25 cellular contexts compared by ENCODE assay signal in the genomic region with DNA sequence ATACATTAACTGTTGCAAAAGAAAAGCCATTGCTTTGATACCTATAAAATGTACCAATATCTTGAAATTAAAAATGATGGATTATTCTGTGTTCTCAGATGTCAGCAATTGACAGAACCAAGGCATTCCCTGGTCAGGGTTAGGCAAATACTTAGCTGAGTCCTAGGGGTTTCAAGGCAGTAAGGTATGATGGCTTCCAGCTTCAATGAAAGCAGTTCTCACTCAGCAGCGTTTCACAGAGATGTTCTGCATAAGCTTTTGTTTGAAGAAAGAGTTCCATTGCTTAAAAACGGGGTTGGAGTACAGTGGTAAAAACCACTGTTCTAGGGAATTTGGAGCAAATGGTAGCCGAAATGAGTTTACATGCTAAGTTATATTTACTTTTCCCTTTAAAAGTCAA. TPM values are rescaled to one million over a fixed set of nuclear protein-coding genes. Genes with fewer than 3 reads are reported as not detected.
DNase-seq lines count a peak whose midpoint lies in the region; FAIRE-seq and TF ChIP-seq lines count a peak whose summit lies in the region.
"Had no signal": no experiment of that assay in that cellular context is flagged by ENCODE, and none has a peak within 500 bp of the region (broad histone marks: within the 10 kb centered on the region; RNA-seq: fewer than 3 reads in every experiment).

No MANE protein-coding gene starts in this region.

- H3K4me2 ChIP-seq in mammary epithelial cell (ENCODE audit: insufficient read depth, low read depth, low read length) (peak overlapping the region; percentile 4), keratinocyte (ENCODE audit: control insufficient read depth, extremely low read depth, insufficient read depth, low read depth, low read length) (peak overlapping the region; percentile 46)
- H3K4me2 ChIP-seq: A549; BLaER1 treated with 17β-estradiol and CSF1 and Interleukin-3, amounts not matched to agents 10 nM and 100 nM; PC-9 had no signal

- no peak for TF ChIP-seq POLR2A in H54 (IDR thresholded peaks at IDR 0.05; ENCODE audit: low read depth, low read length)

- CTCF ChIA-PET in mammary epithelial cell (lab: Charles Lee; ENCODE audit: low non-redundant PET) (interaction anchor here (0.6 to 0.7 kb wide), 2 partner anchors 17 to 819 kb away, joined by 3 to 4 read pairs; partner anchors contain the start of gene KANSL1L), MCF 10A (lab: Yijun Ruan, JAX) (interaction anchor here (0.5 to 1.4 kb wide), 2 partner anchors 11 to 365 kb away, joined by 4 to 5 read pairs; no protein-coding TSS in a partner anchor)

- peak overlapping the region; percentile 59 for H2AFZ ChIP-seq in mammary epithelial cell (ENCODE audit: low read depth, low read length)
- peak overlapping the region; percentile 91 for H2AFZ ChIP-seq in keratinocyte (ENCODE audit: control insufficient read depth, low read length)
- H2AFZ ChIP-seq: PC-9 had no signal

- H3K4me3 ChIP-seq in mammary epithelial cell (replicated peaks in 1 of 3; ENCODE audit: insufficient read depth in 1 of 3, low read depth in 2 of 3, low read length in 3 of 3) (no peak overlapping the region), keratinocyte (ENCODE audit: control insufficient read depth in 2 of 3, extremely low read depth in 1 of 3, insufficient read depth in 2 of 3, low read depth in 1 of 3, low read length in 3 of 3) (no peak overlapping the region)
- H3K4me3 ChIP-seq: A549; BLaER1 treated with 17β-estradiol and CSF1 and Interleukin-3, amounts not matched to agents 10 nM and 100 nM; HAP-1; PC-9; SJSA1 had no signal

- POLR2A ChIA-PET in MCF 10A (lab: Yijun Ruan, JAX) = interaction anchor here (1.3 to 2.7 kb wide), 3 partner anchors 12 to 159 kb away, joined by 3 to 17 read pairs (median 4); partner anchors contain the start of gene KANSL1L

- H3K27ac ChIP-seq in mammary epithelial cell (ENCODE audit: insufficient read depth, low read depth, low read length) (no peak overlapping the region), keratinocyte (ENCODE audit: control insufficient read depth, insufficient read depth, low read length) (no peak overlapping the region)
- H3K27ac ChIP-seq: A549; BLaER1 treated with 17β-estradiol and CSF1 and Interleukin-3, amounts not matched to agents 10 nM and 100 nM; HL-60; PC-9; SJSA1 had no signal

- H4K20me1 ChIP-seq in mammary epithelial cell (ENCODE audit: insufficient read depth, low read length) (no peaks in the 10 kb centered on the region), keratinocyte (ENCODE audit: control insufficient read depth, extremely low read depth, insufficient read depth, low read length) (no peaks in the 10 kb centered on the region)
- H4K20me1 ChIP-seq: BLaER1 treated with 17β-estradiol and CSF1 and Interleukin-3, amounts not matched to agents 10 nM and 100 nM had no signal

- H3K36me3 ChIP-seq in mammary epithelial cell (ENCODE audit: insufficient read depth, low read length) (no peaks in the 10 kb centered on the region), keratinocyte (ENCODE audit: control insufficient read depth in 2 of 2, extremely low read depth in 1 of 2, insufficient read depth in 2 of 2, low read length in 2 of 2) (no peaks in the 10 kb centered on the region)
- H3K36me3 ChIP-seq: BLaER1 treated with 17β-estradiol and CSF1 and Interleukin-3, amounts not matched to agents 10 nM and 100 nM; HAP-1; SJSA1 had no signal

- 53% methylated on average over 3 of the region's 3 CpGs for WGBS in mammary epithelial cell (ENCODE audit: low coverage, missing lambda C conversion rate)

- no peaks in the 10 kb centered on the region for H3K27me3 Mint-ChIP-seq in MCF 10A (ENCODE audit: insufficient read depth, unreplicated experiment)
- peaks cover 6% of the 10 kb centered on the region for H3K27me3 Mint-ChIP-seq in activated T-helper 1 cell treated with anti-CD3 and anti-CD28 coated beads, Interleukin-12 subunit alpha, Interleukin-12 subunit beta, Interleukin-2, Interleukin-4 antibody, amounts not matched to agents 30 ng/mL and 10 ng/mL and 1 ng/mL, durations not matched to agents 14 hours and 24 hours and 36 hours (ENCODE audit: insufficient read depth)
- no peaks in the 10 kb centered on the region for H3K27me3 Mint-ChIP-seq in type B pancreatic cell
- H3K27me3 Mint-ChIP-seq: CD4-positive, alpha-beta T cell had no signal

- no peaks in the 10 kb centered on the region for H3K9me3 ChIP-seq in mammary epithelial cell (replicated peaks; ENCODE audit: insufficient read depth, low read length)
- H3K9me3 ChIP-seq in keratinocyte (ENCODE audit: control insufficient read depth, low read depth, low read length) = no peaks in the 10 kb centered on the region
- H3K9me3 ChIP-seq: A549, HAP-1, SJSA1 had no signal

- intact Hi-C loops in mammary epithelial cell (cut with micrococcal nuclease) (no loop called here), MCF 10A (cut with micrococcal nuclease) (no loop called here)
- intact Hi-C loops in activated T-helper 1 cell treated with anti-CD3 and anti-CD28 coated beads, Interleukin-12 subunit alpha, Interleukin-12 subunit beta, Interleukin-2, Interleukin-4 antibody, amounts not matched to agents 30 ng/mL and 10 ng/mL and 1 ng/mL, durations not matched to agents 14 hours and 24 hours and 36 hours (cut with micrococcal nuclease) = no loop called here

- H3K4me1 Mint-ChIP-seq in MCF 10A (ENCODE audit: insufficient read depth, unreplicated experiment) = no peaks in the 10 kb centered on the region
- peaks cover 7% of the 10 kb centered on the region for H3K4me1 Mint-ChIP-seq in activated T-helper 1 cell treated with anti-CD3 and anti-CD28 coated beads, Interleukin-12 subunit alpha, Interleukin-12 subunit beta, Interleukin-2, Interleukin-4 antibody, amounts not matched to agents 30 ng/mL and 10 ng/mL and 1 ng/mL, durations not matched to agents 14 hours and 24 hours and 36 hours (ENCODE audit: low read depth)
- no peaks in the 10 kb centered on the region for H3K4me1 Mint-ChIP-seq in type B pancreatic cell (ENCODE audit: unreplicated experiment)

- H3K4me3 Mint-ChIP-seq in MCF 10A (ENCODE audit: unreplicated experiment) (no peak overlapping the region), type B pancreatic cell (no peak overlapping the region)
- no peak overlapping the region for H3K4me3 Mint-ChIP-seq in activated T-helper 1 cell treated with anti-CD3 and anti-CD28 coated beads, Interleukin-12 subunit alpha, Interleukin-12 subunit beta, Interleukin-2, Interleukin-4 antibody, amounts not matched to agents 30 ng/mL and 10 ng/mL and 1 ng/mL, durations not matched to agents 14 hours and 24 hours and 36 hours
- H3K4me3 Mint-ChIP-seq: CD4-positive, alpha-beta T cell; HFFc6; T-helper 1 cell treated with Interleukin-12 subunit alpha and Interleukin-12 subunit beta and Interleukin-4 antibody, amounts not matched to agents 30 μg/mL and 1 μg/mL, for 36 hours had no signal

- peak; percentile 74 for FAIRE-seq in keratinocyte (lab: Jason Lieb, UNC)
- no peak for FAIRE-seq in H54 (lab: Jason Lieb, UNC)
- FAIRE-seq: A549, GM18507 had no signal

- H3K27ac Mint-ChIP-seq in MCF 10A (ENCODE audit: low read depth, unreplicated experiment) (no peak overlapping the region), type B pancreatic cell (no peak overlapping the region)
- no peak overlapping the region for H3K27ac Mint-ChIP-seq in activated T-helper 1 cell treated with anti-CD3 and anti-CD28 coated beads, Interleukin-12 subunit alpha, Interleukin-12 subunit beta, Interleukin-2, Interleukin-4 antibody, amounts not matched to agents 30 ng/mL and 10 ng/mL and 1 ng/mL, durations not matched to agents 14 hours and 24 hours and 36 hours
- H3K27ac Mint-ChIP-seq: CD4-positive, alpha-beta T cell; HFFc6; T-helper 1 cell treated with Interleukin-12 subunit alpha and Interleukin-12 subunit beta and Interleukin-4 antibody, amounts not matched to agents 30 μg/mL and 1 μg/mL, for 36 hours had no signal

- TF ChIP-seq CTCF in mammary epithelial cell (conservative IDR thresholded peaks at IDR 0.05 in 1 of 2, IDR thresholded peaks at IDR 0.05 in 1 of 2; ENCODE audit: extremely low read depth in 1 of 2, insufficient read depth in 1 of 2, low read depth in 1 of 2, low read length in 2 of 2) = no peak
- no peak for TF ChIP-seq CTCF in MCF 10A (IDR thresholded peaks at IDR 0.05; ENCODE audit: unreplicated experiment)
- TF ChIP-seq CTCF in keratinocyte (optimal IDR thresholded peaks at IDR 0.05 in 1 of 3, IDR thresholded peaks at IDR 0.05 in 1 of 3, conservative IDR thresholded peaks at IDR 0.05 in 1 of 3; ENCODE audit: extremely low read depth in 1 of 3, insufficient read depth in 2 of 3, low read length in 3 of 3) = no peak
- no peak for TF ChIP-seq CTCF in type B pancreatic cell (conservative IDR thresholded peaks at IDR 0.05)

- H3K9me1 ChIP-seq in keratinocyte (ENCODE audit: control insufficient read depth, extremely low read depth, insufficient read depth, low read length) = no peaks in the 10 kb centered on the region

- BruUV-seq in mammary epithelial cell (replicated peaks; lab: Mats Ljungman, UMichigan) = no TSS peak
- BruUV-seq in MCF 10A (replicated peaks; lab: Mats Ljungman, UMichigan) = no TSS peak

- no peak for DNase-seq in mammary epithelial cell
- DNase-seq in MCF 10A (ENCODE audit: unreplicated experiment) = no peak
- peak; percentile 20 for DNase-seq in SK-N-DZ (ENCODE audit: low spot score)
- no peak for DNase-seq in keratinocyte (ENCODE audit: low read depth, low spot score)
- no peak for DNase-seq in H54 (ENCODE audit: insufficient read length, low spot score)
- DNase-seq in activated T-helper 1 cell treated with anti-CD3 and anti-CD28 coated beads, Interleukin-12 subunit alpha, Interleukin-12 subunit beta, Interleukin-2, Interleukin-4 antibody, amounts not matched to agents 30 ng/mL and 10 ng/mL and 1 ng/mL, durations not matched to agents 14 hours and 24 hours and 36 hours (ENCODE audit: low spot score) = no peak
- no peak for DNase-seq in type B pancreatic cell (ENCODE audit: extremely low spot score, unreplicated experiment)
- DNase-seq: AML-193; CD4-positive, alpha-beta T cell; HFFc6; NCI-H1092 treated with DMSO at 0.1 percent for 48 hours; NCI-H1436; NCI-H187 treated with DMSO at 0.1 percent for 48 hours; NCI-H345; NCI-H510A treated with DMSO at 0.1 percent for 48 hours; NCI-H748 treated with DMSO at 0.1 percent for 48 hours; PC-9 had no signal

- H3K79me2 ChIP-seq in mammary epithelial cell (ENCODE audit: insufficient read depth, low read length) (no peaks in the 10 kb centered on the region), keratinocyte (ENCODE audit: control insufficient read depth, insufficient read depth, low read length) (no peaks in the 10 kb centered on the region)

- H3K27me3 ChIP-seq in mammary epithelial cell (ENCODE audit: insufficient read depth, low read length) = no peaks in the 10 kb centered on the region
- no peaks in the 10 kb centered on the region for H3K27me3 ChIP-seq in keratinocyte (ENCODE audit: control insufficient read depth, extremely low read depth, insufficient read depth, low read length)
- H3K27me3 ChIP-seq: BLaER1 treated with 17β-estradiol and CSF1 and Interleukin-3, amounts not matched to agents 10 nM and 100 nM; SJSA1 had no signal

- peaks cover 28% of the 10 kb centered on the region for H3K9me3 Mint-ChIP-seq in MCF 10A (ENCODE audit: unreplicated experiment)
- H3K9me3 Mint-ChIP-seq in activated T-helper 1 cell treated with anti-CD3 and anti-CD28 coated beads, Interleukin-12 subunit alpha, Interleukin-12 subunit beta, Interleukin-2, Interleukin-4 antibody, amounts not matched to agents 30 ng/mL and 10 ng/mL and 1 ng/mL, durations not matched to agents 14 hours and 24 hours and 36 hours = peaks cover 32% of the 10 kb centered on the region
- peaks cover 15% of the 10 kb centered on the region for H3K9me3 Mint-ChIP-seq in type B pancreatic cell

- H3K36me3 Mint-ChIP-seq in MCF 10A (ENCODE audit: insufficient read depth, unreplicated experiment) = no peaks in the 10 kb centered on the region
- H3K36me3 Mint-ChIP-seq in activated T-helper 1 cell treated with anti-CD3 and anti-CD28 coated beads, Interleukin-12 subunit alpha, Interleukin-12 subunit beta, Interleukin-2, Interleukin-4 antibody, amounts not matched to agents 30 ng/mL and 10 ng/mL and 1 ng/mL, durations not matched to agents 14 hours and 24 hours and 36 hours (ENCODE audit: low read depth) = peaks cover 6% of the 10 kb centered on the region
- peaks cover 6% of the 10 kb centered on the region for H3K36me3 Mint-ChIP-seq in type B pancreatic cell

- in situ Hi-C loops in mammary epithelial cell (cut with MboI; ENCODE audit: low sequenced_read_pairs in 2 of 2) = no loop called here

- dilution Hi-C loops in mammary epithelial cell (cut with HindIII; ENCODE audit: low sequenced_read_pairs) (no loop called here), keratinocyte (cut with MboI; ENCODE audit: extremely low pct_ligation_motif_present, low sequenced_read_pairs) (no loop called here)

- H3K9ac ChIP-seq in mammary epithelial cell (ENCODE audit: insufficient read depth, low read length) (no peak overlapping the region), keratinocyte (ENCODE audit: control insufficient read depth, extremely low read depth, insufficient read depth, low read length) (no peak overlapping the region)
- H3K9ac ChIP-seq: BLaER1 treated with 17β-estradiol and CSF1 and Interleukin-3, amounts not matched to agents 10 nM and 100 nM had no signal

- H3K4me1 ChIP-seq in mammary epithelial cell (ENCODE audit: insufficient read depth, low read length) (peaks cover 9% of the 10 kb centered on the region), keratinocyte (ENCODE audit: control insufficient read depth, extremely low read depth, insufficient read depth, low read length) (peaks cover 8% of the 10 kb centered on the region)
- H3K4me1 ChIP-seq: BLaER1 treated with 17β-estradiol and CSF1 and Interleukin-3, amounts not matched to agents 10 nM and 100 nM; HAP-1; SJSA1 had no signal

RNA-seq across cellular contexts. Expression of gene KANSL1L, which starts 17.0 kb away (rescaled TPM):
- total RNA-seq in mammary epithelial cell = 10 to 100 TPM in 1 of 2 donors, 1 to 10 TPM in 1; 6.1 to 12.2 TPM
- 1.6 TPM for polyA plus RNA-seq in mammary epithelial cell
- 15.8 TPM for polyA minus RNA-seq in mammary epithelial cell
- total RNA-seq in MCF 10A (2022) = 7.4 and 9.8 TPM in 2 replicates
- 11.6 and 15.3 TPM in 2 replicates for polyA plus RNA-seq in SK-N-DZ (2014; cell fraction: cytosol; rRNA removed)
- polyA plus RNA-seq in SK-N-DZ (2014; cell fraction: nucleus; rRNA removed) = 9.0 and 20.9 TPM in 2 replicates
- polyA plus RNA-seq in keratinocyte = 2.1 to 4.7 TPM (median 3.2 TPM) in 3 replicates
- 8.7 TPM for polyA plus RNA-seq in keratinocyte (2011; ENCODE audit: low read depth)
- 1.1 and 3.5 TPM in 2 replicates for polyA plus RNA-seq in keratinocyte (2011; cell fraction: cytosol; rRNA removed)
- polyA plus RNA-seq in keratinocyte (2011; cell fraction: nucleus; rRNA removed) = 7.8 and 9.3 TPM in 2 replicates
- polyA plus RNA-seq in keratinocyte (2012; ENCODE audit: low replicate concordance) = 1.4 and 5.5 TPM in 2 replicates
- polyA minus RNA-seq in keratinocyte = 2.5 to 5.6 TPM (median 2.8 TPM) in 3 replicates
- 2.7 TPM for polyA minus RNA-seq in keratinocyte (2011; cell fraction: cytosol; rRNA and poly(A)+ RNA removed)
- 5.4 and 7.0 TPM in 2 replicates for polyA minus RNA-seq in keratinocyte (2011; cell fraction: nucleus; rRNA and poly(A)+ RNA removed)
- total RNA-seq in activated T-helper 1 cell treated with anti-CD3 and anti-CD28 coated beads, Interleukin-12 subunit alpha, Interleukin-12 subunit beta, Interleukin-2, Interleukin-4 antibody, amounts not matched to agents 30 ng/mL and 10 ng/mL and 1 ng/mL, durations not matched to agents 14 hours and 24 hours and 36 hours = 3.0 and 3.6 TPM in 2 replicates
- 11.9 and 17.2 TPM in 2 replicates for total RNA-seq in type B pancreatic cell (ENCODE audit: low replicate concordance)

RNA-seq across cellular contexts. Expression of gene ACADL, which starts 37.1 kb away (rescaled TPM):
- total RNA-seq in mammary epithelial cell (under 1 TPM in 1 of 2 donors, not detected in 1; 0.50 TPM), MCF 10A (2022) (not detected in 2 replicates), type B pancreatic cell (ENCODE audit: low replicate concordance) (1.7 and 2.1 TPM in 2 replicates)
- polyA plus RNA-seq in mammary epithelial cell (0.03 TPM), keratinocyte (0.03 to 0.17 TPM (median 0.10 TPM) in 3 replicates)
- polyA minus RNA-seq in mammary epithelial cell (not detected), keratinocyte (0.35 TPM in 1 of 3 replicates, not detected in the others)
- 0.03 TPM in 1 of 2 replicates, not detected in the other for polyA plus RNA-seq in SK-N-DZ (2014; cell fraction: cytosol; rRNA removed)
- 0.05 TPM in 1 of 2 replicates, not detected in the other for polyA plus RNA-seq in SK-N-DZ (2014; cell fraction: nucleus; rRNA removed)
- 0.35 TPM for polyA plus RNA-seq in keratinocyte (2011; ENCODE audit: low read depth)
- 0.06 and 0.17 TPM in 2 replicates for polyA plus RNA-seq in keratinocyte (2011; cell fraction: cytosol; rRNA removed)
- polyA plus RNA-seq in keratinocyte (2011; cell fraction: nucleus; rRNA removed) = 0.28 and 0.31 TPM in 2 replicates
- polyA plus RNA-seq in keratinocyte (2012; ENCODE audit: low replicate concordance) = 0.07 TPM in 1 of 2 replicates, not detected in the other
- not detected for polyA minus RNA-seq in keratinocyte (2011; cell fraction: cytosol; rRNA and poly(A)+ RNA removed)
- not detected in 2 replicates for polyA minus RNA-seq in keratinocyte (2011; cell fraction: nucleus; rRNA and poly(A)+ RNA removed)
- not detected in 2 replicates for total RNA-seq in activated T-helper 1 cell treated with anti-CD3 and anti-CD28 coated beads, Interleukin-12 subunit alpha, Interleukin-12 subunit beta, Interleukin-2, Interleukin-4 antibody, amounts not matched to agents 30 ng/mL and 10 ng/mL and 1 ng/mL, durations not matched to agents 14 hours and 24 hours and 36 hours
- total RNA-seq: CD4-positive, alpha-beta T cell; HFFc6; RPMI7951; SJSA1 had no signal
